In genomic region chr22:38757464-38757757, GRCh38 we compare ENCODE assay signal across 1 cellular context.
TF ChIP-seq lines count a peak whose summit lies in the region.

No MANE protein-coding gene starts in this region.

TF ChIP-seq in K562, 482 proteins besides CTCF, POLR2A, EP300 and RAD21:
- no peak for TF ChIP-seq CBFB (CRISPR knock-in tag; IDR thresholded peaks at IDR 0.05)
- no peak for TF ChIP-seq KLF13 (tag; IDR thresholded peaks at IDR 0.05; ENCODE audit: borderline replicate concordance, low read depth)
- no peak for TF ChIP-seq U2AF1 (optimal IDR thresholded peaks at IDR 0.05; ENCODE audit: low read depth, low read length)
- no peak for TF ChIP-seq ESRRA (IDR thresholded peaks at IDR 0.05; ENCODE audit: borderline replicate concordance, low read depth)
- TF ChIP-seq ZNF253 (CRISPR knock-in tag; conservative IDR thresholded peaks at IDR 0.05) = no peak
- TF ChIP-seq EP400 (IDR thresholded peaks at IDR 0.05) = no peak
- TF ChIP-seq ZNF354B (CRISPR knock-in tag; IDR thresholded peaks at IDR 0.05) = no peak
- TF ChIP-seq ZNF507 (tag; conservative IDR thresholded peaks at IDR 0.05) = no peak
